1 cellular context compared by ENCODE assay signal in the genomic region with DNA sequence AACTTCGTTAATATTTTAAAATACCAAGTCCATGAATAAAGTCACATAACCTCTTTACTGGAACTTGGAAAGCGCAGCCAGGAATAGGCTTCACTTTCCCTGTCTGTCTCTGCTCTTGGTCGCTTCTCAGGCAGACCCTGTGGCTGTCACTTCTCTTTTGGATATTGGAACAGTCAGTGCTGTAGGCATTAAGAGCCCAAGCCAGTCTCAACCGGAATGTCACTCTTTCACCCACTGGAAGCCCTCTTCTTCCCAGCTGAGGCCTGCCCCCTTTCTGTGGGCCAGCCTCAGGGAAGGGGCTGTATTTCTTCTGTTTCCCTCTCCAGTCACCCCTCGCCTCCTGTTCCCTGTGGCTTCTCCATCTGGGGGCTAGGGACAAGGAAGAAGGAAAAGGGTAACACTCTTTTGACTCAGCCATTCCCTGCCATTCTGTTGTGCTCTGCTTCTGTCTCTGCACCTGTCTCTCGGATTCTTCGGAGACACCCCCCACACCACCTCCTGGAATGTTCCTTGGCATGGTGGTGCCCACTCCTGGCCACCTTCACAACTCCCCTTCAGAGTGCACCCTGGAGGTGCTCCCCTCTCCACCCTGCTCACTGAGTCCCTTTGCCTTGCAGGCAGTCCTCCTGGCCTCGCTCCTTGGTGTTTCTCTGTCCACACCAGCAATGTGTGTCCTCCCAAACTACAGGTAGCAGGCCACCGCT.
TF ChIP-seq lines count a peak whose summit lies in the region.

No MANE protein-coding gene starts in this region.

TF ChIP-seq in IMR-90, 13 proteins besides CTCF, POLR2A, EP300 and RAD21 (continued from another document):
- TF ChIP-seq, protein P1, sequence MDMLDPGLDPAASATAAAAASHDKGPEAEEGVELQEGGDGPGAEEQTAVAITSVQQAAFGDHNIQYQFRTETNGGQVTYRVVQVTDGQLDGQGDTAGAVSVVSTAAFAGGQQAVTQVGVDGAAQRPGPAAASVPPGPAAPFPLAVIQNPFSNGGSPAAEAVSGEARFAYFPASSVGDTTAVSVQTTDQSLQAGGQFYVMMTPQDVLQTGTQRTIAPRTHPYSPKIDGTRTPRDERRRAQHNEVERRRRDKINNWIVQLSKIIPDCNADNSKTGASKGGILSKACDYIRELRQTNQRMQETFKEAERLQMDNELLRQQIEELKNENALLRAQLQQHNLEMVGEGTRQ (IDR thresholded peaks at IDR 0.05; ENCODE audit: low read depth, low read length), result no peak
- no peak for TF ChIP-seq NFE2L2 (IDR thresholded peaks at IDR 0.05; ENCODE audit: low read depth, low read length)
- no peak for TF ChIP-seq MXI1 (IDR thresholded peaks at IDR 0.05; ENCODE audit: borderline replicate concordance, low read depth, low read length)
